28 cellular contexts compared by ENCODE assay signal in genomic region chr18:49910019-49910418, GRCh38.
"Had no signal": no experiment of that assay in that cellular context is flagged by ENCODE, and none has a peak within 500 bp of the region (broad histone marks: within the 10 kb centered on the region; RNA-seq: fewer than 3 reads in every experiment).

No MANE protein-coding gene starts in this region.

- H3K4me1 ChIP-seq: ascending aorta, breast epithelium, colonic mucosa, esophagus squamous epithelium, gastroesophageal sphincter, heart right ventricle had no signal

- H3K9me3 ChIP-seq: ascending aorta, breast epithelium, colonic mucosa, esophagus squamous epithelium, gastroesophageal sphincter, heart right ventricle had no signal

- H3K27me3 ChIP-seq: ascending aorta, breast epithelium, cardiac muscle cell, colonic mucosa, hepatocyte had no signal

- H2AFZ ChIP-seq: hepatocyte had no signal

- DNase-seq: activated CD4-positive, alpha-beta memory T cell treated with anti-CD3 and anti-CD28 coated beads, Interleukin-2, amount 10 ng/mL, durations not matched to agents 7 days and 5 days; activated CD4-positive, alpha-beta T cell treated with anti-CD3 and anti-CD28 coated beads for 1 hour; activated CD4-positive, alpha-beta T cell treated with anti-CD3 and anti-CD28 coated beads for 4 hours; activated CD4-positive, alpha-beta T cell treated with anti-CD3 and anti-CD28 coated beads, Interleukin-2, amount 10 ng/mL, durations not matched to agents 7 days and 5 days; activated CD4-positive, alpha-beta T cell treated with anti-CD3 and anti-CD28 coated beads, Interleukin-2, amount 50 U/mL, for 4 hours; activated CD8-positive, alpha-beta memory T cell treated with anti-CD3 and anti-CD28 coated beads, Interleukin-2, amount 50 U/mL, for 48 hours; activated gamma-delta T cell; activated naive CD4-positive, alpha-beta T cell; activated naive CD4-positive, alpha-beta T cell treated with anti-CD3 and anti-CD28 coated beads, Interleukin-2, amount 10 ng/mL, durations not matched to agents 7 days and 5 days; activated naive CD8-positive, alpha-beta T cell treated with anti-CD3 and anti-CD28 coated beads, Interleukin-2, amount 10 ng/mL, durations not matched to agents 7 days and 5 days; activated T-cell treated with anti-CD3 and anti-CD28 coated beads for 4 hours; activated T-cell treated with anti-CD3 and anti-CD28 coated beads, Interleukin-2, amount 50 U/mL, for 24 hours; activated T-cell treated with anti-CD3 and anti-CD28 coated beads, Interleukin-2, amount 50 U/mL, for 72 hours; central memory CD4-positive, alpha-beta T cell; cerebellar nuclear complex; colonic mucosa; effector CD8-positive, alpha-beta T cell; esophagus squamous epithelium; foreskin melanocyte; heart right ventricle; T1000 had no signal

- H3K4me3 ChIP-seq: ascending aorta, breast epithelium, cardiac muscle cell, colonic mucosa, esophagus squamous epithelium, gastroesophageal sphincter, heart right ventricle, hepatocyte had no signal

- ATAC-seq: activated naive CD4-positive, alpha-beta T cell treated with anti-CD3 and anti-CD28 coated beads, Interleukin-2, amount 50 U/mL, for 72 hours; activated T-cell treated with anti-CD3 and anti-CD28 coated beads, Interleukin-2, amount 50 U/mL, for 72 hours; gastroesophageal sphincter; heart right ventricle had no signal

- H3K79me2 ChIP-seq: hepatocyte had no signal

- H3K36me3 ChIP-seq: breast epithelium, cardiac muscle cell, colonic mucosa, gastroesophageal sphincter, heart right ventricle had no signal

- H3K27ac ChIP-seq: ascending aorta, breast epithelium, cardiac muscle cell, colonic mucosa, epithelial cell of prostate, esophagus squamous epithelium, gastroesophageal sphincter, heart right ventricle, hepatocyte had no signal

- H3K4me2 ChIP-seq: hepatocyte had no signal
